2 cellular contexts compared by ENCODE assay signal in genomic region chr21:14538477-14538876, GRCh38.
A peak's percentile ranks its signal among the peaks of the same experiment; 100 is the strongest.
TF ChIP-seq lines count a peak whose summit lies in the region.

No MANE protein-coding gene starts in this region.

TF ChIP-seq in K562, 482 proteins besides CTCF, POLR2A, EP300 and RAD21 (continued from another document):
- TF ChIP-seq PBX2 (CRISPR knock-in tag; IDR thresholded peaks at IDR 0.05; ENCODE audit: low read depth) (no peak), PBX2 (tag; conservative IDR thresholded peaks at IDR 0.05; ENCODE audit: low read depth) (peak; percentile 59), CCNT2 (IDR thresholded peaks at IDR 0.05; ENCODE audit: borderline replicate concordance, extremely low read depth, insufficient read length, low read depth, low read length) (no peak)

TF ChIP-seq in SK-N-SH treated with all-trans-retinoic acid at 6 μM for 48 hours, 23 proteins besides CTCF, POLR2A, EP300 and RAD21:
- no peak for TF ChIP-seq CREB5 (CRISPR knock-in tag; IDR thresholded peaks at IDR 0.05; ENCODE audit: low read depth)
- no peak for TF ChIP-seq ZFP3 (CRISPR knock-in tag; IDR thresholded peaks at IDR 0.05)
- no peak for TF ChIP-seq TCF4 (CRISPR knock-in tag; IDR thresholded peaks at IDR 0.05; ENCODE audit: borderline replicate concordance)
- TF ChIP-seq ISL1 (CRISPR knock-in tag; IDR thresholded peaks at IDR 0.05) = no peak
- no peak for TF ChIP-seq PATZ1 (CRISPR knock-in tag; IDR thresholded peaks at IDR 0.05; ENCODE audit: borderline replicate concordance)
- TF ChIP-seq GLIS3 (CRISPR knock-in tag; IDR thresholded peaks at IDR 0.05) = no peak
- TF ChIP-seq ZC3H10 (CRISPR knock-in tag; IDR thresholded peaks at IDR 0.05) = no peak
- no peak for TF ChIP-seq BACH2 (CRISPR knock-in tag; IDR thresholded peaks at IDR 0.05; ENCODE audit: borderline replicate concordance)
- no peak for TF ChIP-seq ZNF8 (CRISPR knock-in tag; IDR thresholded peaks at IDR 0.05)
- no peak for TF ChIP-seq ZNF70 (CRISPR knock-in tag; IDR thresholded peaks at IDR 0.05)
- TF ChIP-seq SNAI2 (CRISPR knock-in tag; IDR thresholded peaks at IDR 0.05) = no peak
- no peak for TF ChIP-seq POU6F1 (CRISPR knock-in tag; IDR thresholded peaks at IDR 0.05; ENCODE audit: borderline replicate concordance, low read depth)
- no peak for TF ChIP-seq TSHZ2 (CRISPR knock-in tag; IDR thresholded peaks at IDR 0.05)
- TF ChIP-seq ZNF565 (CRISPR knock-in tag; conservative IDR thresholded peaks at IDR 0.05; ENCODE audit: low read depth) = no peak
- TF ChIP-seq TOX (CRISPR knock-in tag; IDR thresholded peaks at IDR 0.05; ENCODE audit: borderline replicate concordance) = no peak
- TF ChIP-seq CSDC2 (CRISPR knock-in tag; IDR thresholded peaks at IDR 0.05) = no peak
- no peak for TF ChIP-seq CSRNP3 (CRISPR knock-in tag; IDR thresholded peaks at IDR 0.05)
